ENCODE assay signal across 11 cellular contexts in genomic region chr2:63977904-63978303, GRCh38. TPM values are rescaled to one million over a fixed set of nuclear protein-coding genes. Genes with fewer than 3 reads are reported as not detected.
DNase-seq lines count a peak whose midpoint lies in the region; ATAC-seq and TF ChIP-seq lines count a peak whose summit lies in the region.
"Had no signal": no experiment of that assay in that cellular context is flagged by ENCODE, and none has a peak within 500 bp of the region (broad histone marks: within the 10 kb centered on the region; RNA-seq: fewer than 3 reads in every experiment).

No MANE protein-coding gene starts in this region.

- H3K27ac ChIP-seq in adrenal gland (no peak overlapping the region), tibial nerve (no peak overlapping the region)
- H3K27ac ChIP-seq: pancreas had no signal

- WGBS in adrenal gland, 4 donors: 93 to 99% (median 96%) methylated on average over 5 of the region's 5 CpGs
- WGBS in tibial nerve, 2 donors: 91 to 93% methylated on average over 5 of the region's 5 CpGs

- H3K4me3 ChIP-seq in Jurkat, Clone E6-1 (ENCODE audit: low read length): peak overlapping the region; percentile 0
- no peak overlapping the region for H3K4me3 ChIP-seq in mucosa of descending colon
- H3K4me3 ChIP-seq in adrenal gland: no peak overlapping the region
- H3K4me3 ChIP-seq in tibial nerve: no peak overlapping the region
- H3K4me3 ChIP-seq: pancreas had no signal

- TF ChIP-seq POLR2A in adrenal gland (IDR thresholded peaks at IDR 0.05) (no peak), tibial nerve (IDR thresholded peaks at IDR 0.05) (no peak)

- H3K36me3 ChIP-seq in mucosa of descending colon (ENCODE audit: low read depth): no peaks in the 10 kb centered on the region
- H3K36me3 ChIP-seq in adrenal gland (replicated peaks in 1 of 2): no peaks in the 10 kb centered on the region
- peaks cover 0 to 83% (median 0%) of the 10 kb centered on the region in 3 donors for H3K36me3 ChIP-seq in tibial nerve
- H3K36me3 ChIP-seq: pancreas had no signal

- TF ChIP-seq CTCF in mucosa of descending colon (IDR thresholded peaks at IDR 0.05) (no peak), adrenal gland (IDR thresholded peaks at IDR 0.05) (no peak), tibial nerve (IDR thresholded peaks at IDR 0.05) (no peak)

- TF ChIP-seq EP300 in tibial nerve (IDR thresholded peaks at IDR 0.05): no peak

- no peaks in the 10 kb centered on the region for H3K27me3 ChIP-seq in adrenal gland
- H3K27me3 ChIP-seq in tibial nerve: no peaks in the 10 kb centered on the region
- H3K27me3 ChIP-seq: pancreas had no signal

- intact Hi-C loops in mucosa of descending colon (cut with DNase I, micrococcal nuclease) (no loop called here), adrenal gland (cut with DNase I) (no loop called here)

- H3K9me3 ChIP-seq in mucosa of descending colon: no peaks in the 10 kb centered on the region
- H3K9me3 ChIP-seq in adrenal gland (replicated peaks in 1 of 3): no peaks in the 10 kb centered on the region
- H3K9me3 ChIP-seq in tibial nerve: no peaks in the 10 kb centered on the region
- H3K9me3 ChIP-seq: pancreas had no signal

- ATAC-seq in GM18909 (IDR thresholded peaks at IDR 0.05; ENCODE audit: poor library complexity, unreplicated experiment) (peak; percentile 97), GM21737 (IDR thresholded peaks at IDR 0.05; ENCODE audit: unreplicated experiment) (peak; percentile 89), mucosa of descending colon (peak; percentile 25)
- ATAC-seq: pancreas had no signal

- peak; percentile 85 for DNase-seq in Jurkat, Clone E6-1 (ENCODE audit: low read depth, low spot score)
- DNase-seq in mucosa of descending colon: no peak
- no peak for DNase-seq in NCI-H1694 (lab: John Stamatoyannopoulos, UW)
- DNase-seq in adrenal gland: no peak
- DNase-seq in tibial nerve (ENCODE audit: low spot score in 2 of 2): no peak
- no peak for DNase-seq in SHP77 treated with DMSO at 0.1 percent for 48 hours (lab: John Stamatoyannopoulos, UW)
- DNase-seq: activated CD8-positive, alpha-beta memory T cell treated with anti-CD3 and anti-CD28 coated beads for 24 hours; dermis blood vessel endothelial cell; pancreas had no signal

- H3K4me1 ChIP-seq in mucosa of descending colon (ENCODE audit: low read depth) (no peaks in the 10 kb centered on the region), adrenal gland (replicated peaks in 1 of 2) (no peaks in the 10 kb centered on the region), tibial nerve (no peaks in the 10 kb centered on the region)

RNA-seq across cellular contexts. Expression of gene VPS54, which starts 41.3 kb away (rescaled TPM):
- 8.5 TPM for polyA plus RNA-seq in Jurkat, Clone E6-1 (2012; ENCODE audit: insufficient read depth, insufficient read length)
- 10 to 100 TPM; 18.1 to 25.7 (median 21.9) TPM for total RNA-seq in mucosa of descending colon
- 10 to 100 TPM; 15.3 to 33.1 (median 19.0) TPM for total RNA-seq in adrenal gland
- polyA plus RNA-seq in adrenal gland: 10 to 100 TPM; 15.1 to 27.5 (median 18.0) TPM
- total RNA-seq in tibial nerve: 10 to 100 TPM; 19.8 to 24.0 (median 22.2) TPM

Comparison
In these comparisons a context has a peak if more than half of its experiments do, and no peak if none do; other contexts are left out.
1. ATAC-seq: peak in every context shown above with its lines; median percentile 97 in GM18909; 89 in GM21737; 25 in mucosa of descending colon.